ENCODE assay signal across 17 cellular contexts in genomic region chr22:45208696-45208992, GRCh38. TPM values are rescaled to one million over a fixed set of nuclear protein-coding genes. Genes with fewer than 3 reads are reported as not detected.
DNase-seq lines count a peak whose midpoint lies in the region; TF ChIP-seq lines count a peak whose summit lies in the region.
"Had no signal": no experiment of that assay in that cellular context is flagged by ENCODE, and none has a peak within 500 bp of the region (broad histone marks: within the 10 kb centered on the region; RNA-seq: fewer than 3 reads in every experiment).

No MANE protein-coding gene starts in this region.

- no peak overlapping the region for H3K4me2 ChIP-seq in neural cell (ENCODE audit: low read length)

- POLR2A ChIA-PET in RWPE1 (lab: Yijun Ruan, JAX; ENCODE audit: low non-redundant PET), result no interaction called here

- H3K27ac Mint-ChIP-seq in chondrocyte (ENCODE audit: unreplicated experiment), result peak overlapping the region; percentile 87
- H3K27ac Mint-ChIP-seq: activated CD4-positive, alpha-beta T cell treated with anti-CD3 and anti-CD28 coated beads, Interleukin-2, amount 10 ng/mL, durations not matched to agents 7 days and 5 days; activated CD8-positive, alpha-beta memory T cell treated with anti-CD3 and anti-CD28 coated beads, Interleukin-2, amount 10 ng/mL, durations not matched to agents 7 days and 5 days; activated naive CD4-positive, alpha-beta T cell treated with anti-CD3 and anti-CD28 coated beads, Interleukin-2, amount 50 U/mL, for 24 hours; natural killer cell treated with Interleukin-12 subunit alpha and Interleukin-12 subunit beta and Interleukin-15 and Interleukin-18, amount 100 ng/mL, for 72 hours had no signal

- no peak for TF ChIP-seq CTCF in RWPE1 (conservative IDR thresholded peaks at IDR 0.05; ENCODE audit: low read depth)
- TF ChIP-seq CTCF in chondrocyte (IDR thresholded peaks at IDR 0.05), result no peak
- no peak for TF ChIP-seq CTCF in neural cell (IDR thresholded peaks at IDR 0.05; ENCODE audit: poor library complexity, severe bottlenecking)
- no peak for TF ChIP-seq CTCF in suprapubic skin (IDR thresholded peaks at IDR 0.05)

- CTCF ChIA-PET in RWPE1 (lab: Yijun Ruan, JAX), result no interaction called here

- no peaks in the 10 kb centered on the region for H3K9me3 ChIP-seq in neural cell (ENCODE audit: low read length)
- H3K9me3 ChIP-seq in suprapubic skin, result no peaks in the 10 kb centered on the region
- no peaks in the 10 kb centered on the region for H3K9me3 ChIP-seq in effector memory CD4-positive, alpha-beta T cell (ENCODE audit: control insufficient read depth, low read length)
- H3K9me3 ChIP-seq: left lung, psoas muscle had no signal

- peaks cover 57% of the 10 kb centered on the region for H3K4me1 Mint-ChIP-seq in chondrocyte (ENCODE audit: low read depth)
- H3K4me1 Mint-ChIP-seq: activated CD4-positive, alpha-beta T cell treated with anti-CD3 and anti-CD28 coated beads, Interleukin-2, amount 10 ng/mL, durations not matched to agents 7 days and 5 days had no signal

- no peak overlapping the region for H3K4me3 Mint-ChIP-seq in chondrocyte (ENCODE audit: unreplicated experiment)
- H3K4me3 Mint-ChIP-seq: activated CD4-positive, alpha-beta T cell treated with anti-CD3 and anti-CD28 coated beads, Interleukin-2, amount 10 ng/mL, durations not matched to agents 7 days and 5 days; activated CD8-positive, alpha-beta memory T cell treated with anti-CD3 and anti-CD28 coated beads, Interleukin-2, amount 10 ng/mL, durations not matched to agents 7 days and 5 days; activated naive CD4-positive, alpha-beta T cell treated with anti-CD3 and anti-CD28 coated beads, Interleukin-2, amount 50 U/mL, for 24 hours; natural killer cell treated with Interleukin-12 subunit alpha and Interleukin-12 subunit beta and Interleukin-15 and Interleukin-18, amount 100 ng/mL, for 72 hours had no signal

- H3F3A ChIP-seq in neural cell (ENCODE audit: insufficient read depth, low read length, poor library complexity, severe bottlenecking), result no peaks in the 10 kb centered on the region

- H3K36me3 Mint-ChIP-seq in chondrocyte (ENCODE audit: low read depth), result peaks cover 13% of the 10 kb centered on the region
- H3K36me3 Mint-ChIP-seq: activated CD8-positive, alpha-beta memory T cell treated with anti-CD3 and anti-CD28 coated beads, Interleukin-2, amount 10 ng/mL, durations not matched to agents 7 days and 5 days; natural killer cell treated with Interleukin-12 subunit alpha and Interleukin-12 subunit beta and Interleukin-15 and Interleukin-18, amount 100 ng/mL, for 72 hours had no signal

- no peaks in the 10 kb centered on the region for H3K9me2 ChIP-seq in neural cell (ENCODE audit: insufficient read depth, low read length)

- H3K4me1 ChIP-seq in suprapubic skin, result peaks cover 55% of the 10 kb centered on the region
- no peaks in the 10 kb centered on the region for H3K4me1 ChIP-seq in effector memory CD4-positive, alpha-beta T cell (ENCODE audit: control insufficient read depth, insufficient read depth, low read length, poor library complexity, severe bottlenecking)
- H3K4me1 ChIP-seq: psoas muscle had no signal

- no peak for TF ChIP-seq RAD21 in neural cell (conservative IDR thresholded peaks at IDR 0.05)

- no peaks in the 10 kb centered on the region for H3K27me3 Mint-ChIP-seq in chondrocyte (ENCODE audit: low read depth)
- H3K27me3 Mint-ChIP-seq: activated CD4-positive, alpha-beta T cell treated with anti-CD3 and anti-CD28 coated beads, Interleukin-2, amount 10 ng/mL, durations not matched to agents 7 days and 5 days; activated CD8-positive, alpha-beta memory T cell treated with anti-CD3 and anti-CD28 coated beads, Interleukin-2, amount 10 ng/mL, durations not matched to agents 7 days and 5 days; activated naive CD4-positive, alpha-beta T cell treated with anti-CD3 and anti-CD28 coated beads, Interleukin-2, amount 50 U/mL, for 24 hours; natural killer cell treated with Interleukin-12 subunit alpha and Interleukin-12 subunit beta and Interleukin-15 and Interleukin-18, amount 100 ng/mL, for 72 hours had no signal

- H3K36me3 ChIP-seq in neural cell (ENCODE audit: insufficient read depth, low read length), result no peaks in the 10 kb centered on the region
- H3K36me3 ChIP-seq in suprapubic skin, result peaks cover 35% of the 10 kb centered on the region
- peaks cover 8% of the 10 kb centered on the region for H3K36me3 ChIP-seq in effector memory CD4-positive, alpha-beta T cell (ENCODE audit: control insufficient read depth, insufficient read depth, low read length)

- no peaks in the 10 kb centered on the region for H3K9me3 Mint-ChIP-seq in chondrocyte (ENCODE audit: low read depth)
- H3K9me3 Mint-ChIP-seq: activated CD4-positive, alpha-beta T cell treated with anti-CD3 and anti-CD28 coated beads, Interleukin-2, amount 10 ng/mL, durations not matched to agents 7 days and 5 days; activated naive CD4-positive, alpha-beta T cell treated with anti-CD3 and anti-CD28 coated beads, Interleukin-2, amount 50 U/mL, for 24 hours; natural killer cell treated with Interleukin-12 subunit alpha and Interleukin-12 subunit beta and Interleukin-15 and Interleukin-18, amount 100 ng/mL, for 72 hours had no signal

- H2AFZ ChIP-seq in neural cell (ENCODE audit: low read depth, low read length), result no peak overlapping the region

- WGBS in suprapubic skin, result 73% methylated on average over 10 of the region's 10 CpGs

- H3K79me2 ChIP-seq in neural cell (replicated peaks; ENCODE audit: insufficient read depth, low read length), result peaks cover 6% of the 10 kb centered on the region

- peak overlapping the region; percentile 57 for H3K9ac ChIP-seq in neural cell (ENCODE audit: low read length)

- TF ChIP-seq EP300 in neural cell (conservative IDR thresholded peaks at IDR 0.05; ENCODE audit: poor library complexity, severe bottlenecking) (no peak), suprapubic skin (IDR thresholded peaks at IDR 0.05) (no peak)

- H3K27me3 ChIP-seq in neural cell (ENCODE audit: insufficient read depth, low read depth, low read length) (no peaks in the 10 kb centered on the region), suprapubic skin (no peaks in the 10 kb centered on the region)
- H3K27me3 ChIP-seq in effector memory CD4-positive, alpha-beta T cell (replicated peaks; ENCODE audit: control insufficient read depth, insufficient read depth, low read length, poor library complexity, severe bottlenecking), result no peaks in the 10 kb centered on the region
- H3K27me3 ChIP-seq: left lung had no signal

- no peak for TF ChIP-seq POLR2A in suprapubic skin (IDR thresholded peaks at IDR 0.05)

- DNase-seq in RWPE1 (ENCODE audit: low spot score) (no peak), chondrocyte (ENCODE audit: low spot score) (peak; percentile 43), suprapubic skin (ENCODE audit: low spot score in 2 of 2) (no peak), NCI-H1694 treated with DMSO at 0.1 percent for 48 hours (lab: John Stamatoyannopoulos, UW) (no peak), NCI-H524 treated with DMSO at 0.1 percent for 48 hours (lab: John Stamatoyannopoulos, UW) (no peak), NCI-H146 treated with DMSO at 0.1 percent for 48 hours (lab: John Stamatoyannopoulos, UW; ENCODE audit: unreplicated experiment) (no peak)
- no peak for DNase-seq in effector memory CD4-positive, alpha-beta T cell
- DNase-seq: activated CD8-positive, alpha-beta memory T cell treated with anti-CD3 and anti-CD28 coated beads, Interleukin-2, amount 10 ng/mL, durations not matched to agents 7 days and 5 days; cerebellar nuclear complex; NCI-H526 treated with DMSO at 0.1 percent for 48 hours had no signal

- H3K4me3 ChIP-seq in neural cell (ENCODE audit: low read length) (peak overlapping the region; percentile 52), suprapubic skin (no peak overlapping the region)
- H3K4me3 ChIP-seq in effector memory CD4-positive, alpha-beta T cell (ENCODE audit: insufficient read depth, low read depth, low read length, poor library complexity, severe bottlenecking), result no peak overlapping the region
- H3K4me3 ChIP-seq: left lung, psoas muscle had no signal

- no peaks in the 10 kb centered on the region for H4K20me1 ChIP-seq in neural cell (ENCODE audit: insufficient read depth)

- peak overlapping the region; percentile 95 for H3K27ac ChIP-seq in RWPE1
- H3K27ac ChIP-seq in neural cell (ENCODE audit: low read length), result peak overlapping the region; percentile 70
- peak overlapping the region; percentile 35 for H3K27ac ChIP-seq in suprapubic skin
- H3K27ac ChIP-seq in effector memory CD4-positive, alpha-beta T cell (ENCODE audit: insufficient read depth, low read length, poor library complexity, severe bottlenecking), result no peak overlapping the region
- H3K27ac ChIP-seq: C4-2B, left lung, psoas muscle had no signal

TF ChIP-seq in neural cell, 6 proteins besides CTCF, POLR2A, EP300 and RAD21:
- no peak for TF ChIP-seq TAF1 (IDR thresholded peaks at IDR 0.05; ENCODE audit: low read depth)

RNA-seq across cellular contexts. Expression of gene KIAA0930, which starts 32.0 kb away (rescaled TPM):
- total RNA-seq in chondrocyte, result 103 to 109 TPM (median 109 TPM) in 3 replicates
- 83.5 and 129 TPM in 2 replicates for polyA plus RNA-seq in neural cell
- polyA minus RNA-seq in neural cell, result 83.7 and 98.6 TPM in 2 replicates
- 100 to 1,000 TPM in 1 of 4 donors, 10 to 100 TPM in 3; 36.0 to 119 (median 74.4) TPM for total RNA-seq in suprapubic skin

RNA-seq across cellular contexts. Expression of gene NUP50, which starts 44.9 kb away (rescaled TPM):
- total RNA-seq in chondrocyte (35.8 to 44.1 TPM (median 41.6 TPM) in 3 replicates), suprapubic skin (10 to 100 TPM; 44.2 to 74.0 (median 64.0) TPM)
- 33.0 and 38.7 TPM in 2 replicates for polyA plus RNA-seq in neural cell
- 73.0 and 82.9 TPM in 2 replicates for polyA minus RNA-seq in neural cell
